2 cellular contexts compared by ENCODE assay signal in the genomic region with DNA sequence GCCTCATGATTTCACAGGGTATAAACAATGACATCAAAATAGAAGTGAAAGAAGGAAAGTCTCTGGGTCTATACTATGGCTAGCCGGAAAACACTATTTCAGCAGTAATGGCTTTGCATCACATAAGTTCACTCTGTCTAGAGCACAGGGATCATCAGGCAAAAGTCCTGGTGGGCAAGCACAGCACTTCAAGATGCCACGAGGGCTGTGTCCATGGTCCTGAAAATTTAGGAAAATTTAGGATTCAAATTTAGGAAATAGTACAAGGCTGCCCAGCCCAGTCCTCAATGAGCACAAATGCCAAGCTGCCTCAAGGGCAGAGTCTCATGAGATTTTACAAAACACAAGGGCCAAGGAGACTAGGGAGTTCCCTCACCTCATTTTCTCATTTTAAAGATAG.
TF ChIP-seq lines count a peak whose summit lies in the region.

No MANE protein-coding gene starts in this region.

TF ChIP-seq in HepG2, 621 proteins besides CTCF, POLR2A, EP300 and RAD21 (continued from another document):
- TF ChIP-seq REST (IDR thresholded peaks at IDR 0.05; ENCODE audit: borderline replicate concordance in 1 of 2, low read depth in 1 of 2, low read length in 2 of 2) = peak; percentile 14 to 84; a peak in 3 of 4 replicates
- TF ChIP-seq, protein P1, sequence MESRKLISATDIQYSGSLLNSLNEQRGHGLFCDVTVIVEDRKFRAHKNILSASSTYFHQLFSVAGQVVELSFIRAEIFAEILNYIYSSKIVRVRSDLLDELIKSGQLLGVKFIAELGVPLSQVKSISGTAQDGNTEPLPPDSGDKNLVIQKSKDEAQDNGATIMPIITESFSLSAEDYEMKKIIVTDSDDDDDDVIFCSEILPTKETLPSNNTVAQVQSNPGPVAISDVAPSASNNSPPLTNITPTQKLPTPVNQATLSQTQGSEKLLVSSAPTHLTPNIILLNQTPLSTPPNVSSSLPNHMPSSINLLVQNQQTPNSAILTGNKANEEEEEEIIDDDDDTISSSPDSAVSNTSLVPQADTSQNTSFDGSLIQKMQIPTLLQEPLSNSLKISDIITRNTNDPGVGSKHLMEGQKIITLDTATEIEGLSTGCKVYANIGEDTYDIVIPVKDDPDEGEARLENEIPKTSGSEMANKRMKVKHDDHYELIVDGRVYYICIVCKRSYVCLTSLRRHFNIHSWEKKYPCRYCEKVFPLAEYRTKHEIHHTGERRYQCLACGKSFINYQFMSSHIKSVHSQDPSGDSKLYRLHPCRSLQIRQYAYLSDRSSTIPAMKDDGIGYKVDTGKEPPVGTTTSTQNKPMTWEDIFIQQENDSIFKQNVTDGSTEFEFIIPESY (CRISPR knock-in tag; IDR thresholded peaks at IDR 0.05) = no peak

TF ChIP-seq in SK-N-SH treated with all-trans-retinoic acid at 6 μM for 48 hours, 23 proteins besides CTCF, POLR2A, EP300 and RAD21 (continued from another document):
- TF ChIP-seq TSHZ2 (CRISPR knock-in tag; IDR thresholded peaks at IDR 0.05) = no peak
- no peak for TF ChIP-seq PATZ1 (CRISPR knock-in tag; IDR thresholded peaks at IDR 0.05; ENCODE audit: borderline replicate concordance)
- no peak for TF ChIP-seq SNAI2 (CRISPR knock-in tag; IDR thresholded peaks at IDR 0.05)
- no peak for TF ChIP-seq ZFP30 (CRISPR knock-in tag; IDR thresholded peaks at IDR 0.05)
